In genomic region chr7:138248609-138249008, GRCh38 we compare ENCODE assay signal across 18 cellular contexts.
DNase-seq lines count a peak whose midpoint lies in the region; ATAC-seq and TF ChIP-seq lines count a peak whose summit lies in the region.
"Had no signal": no experiment of that assay in that cellular context is flagged by ENCODE, and none has a peak within 500 bp of the region (broad histone marks: within the 10 kb centered on the region; RNA-seq: fewer than 3 reads in every experiment).

No MANE protein-coding gene starts in this region.

- H3K23ac ChIP-seq in mesenchymal stem cell (ENCODE audit: low read length in 2 of 2) = no peak overlapping the region

- no peak for TF ChIP-seq CTCF in CD14-positive monocyte (IDR thresholded peaks at IDR 0.05)
- no peak for TF ChIP-seq CTCF in chondrocyte (IDR thresholded peaks at IDR 0.05)

- no peaks in the 10 kb centered on the region for H3K36me3 ChIP-seq in mesenchymal stem cell (ENCODE audit: control insufficient read depth in 1 of 2, insufficient read depth in 2 of 2, low read depth in 1 of 2, low read length in 2 of 2)
- H3K36me3 ChIP-seq: BLaER1 had no signal

- peaks cover 6% of the 10 kb centered on the region for H3K4me1 ChIP-seq in mesenchymal stem cell (ENCODE audit: control insufficient read depth, insufficient read depth, low read depth, low read length)
- H3K4me1 ChIP-seq: BLaER1 had no signal

- H3K9me3 Mint-ChIP-seq in CD14-positive monocyte = peaks cover 10 to 22% (median 13%) of the 10 kb centered on the region in 7 donors
- H3K9me3 Mint-ChIP-seq in chondrocyte (ENCODE audit: low read depth) = no peaks in the 10 kb centered on the region

- no peaks in the 10 kb centered on the region for H3K27me3 ChIP-seq in mesenchymal stem cell (ENCODE audit: control insufficient read depth in 1 of 2, insufficient read depth in 1 of 2, low read length in 2 of 2)
- H3K27me3 ChIP-seq: BLaER1 had no signal

- ATAC-seq in GM19324 (IDR thresholded peaks at IDR 0.05; ENCODE audit: low FRiP score, unreplicated experiment) = no peak

- H3K4me2 ChIP-seq in mesenchymal stem cell (ENCODE audit: low read length, poor library complexity, severe bottlenecking) = no peak overlapping the region
- H3K4me2 ChIP-seq: BLaER1 had no signal

- DNase-seq in CD14-positive monocyte (ENCODE audit: low spot score) (no peak), MV-4-11 (lab: John Stamatoyannopoulos, UW) (peak; percentile 13), chondrocyte (ENCODE audit: low spot score) (no peak), mesenchymal stem cell (no peak), NCI-H1436 (lab: John Stamatoyannopoulos, UW) (no peak), SHP77 treated with DMSO at 0.1 percent for 48 hours (lab: John Stamatoyannopoulos, UW) (no peak), H4 (ENCODE audit: low spot score) (no peak)
- DNase-seq: 8988T; AML-193; Calu3; CD4-positive, CD25-positive, alpha-beta regulatory T cell; DMS 273 treated with DMSO at 0.1 percent for 48 hours; GOT3; HCEC 1CT; HFFc6 had no signal

- H3K4me3 Mint-ChIP-seq in CD14-positive monocyte (no peak overlapping the region), chondrocyte (ENCODE audit: unreplicated experiment) (no peak overlapping the region)
- H3K4me3 Mint-ChIP-seq: CD4-positive, CD25-positive, alpha-beta regulatory T cell; IgD-negative memory B cell had no signal

- H3K4ac ChIP-seq in mesenchymal stem cell (ENCODE audit: low read depth in 1 of 2, low read length in 2 of 2) = no peak overlapping the region

- H3K4me1 Mint-ChIP-seq in CD14-positive monocyte (peaks cover 28% of the 10 kb centered on the region), chondrocyte (ENCODE audit: low read depth) (peaks cover 46% of the 10 kb centered on the region)
- H3K4me1 Mint-ChIP-seq: CD4-positive, CD25-positive, alpha-beta regulatory T cell; IgD-negative memory B cell had no signal

- H3K9ac ChIP-seq in mesenchymal stem cell (ENCODE audit: low read length) = no peak overlapping the region
- H3K9ac ChIP-seq: BLaER1 had no signal

- no peak overlapping the region for H4K91ac ChIP-seq in mesenchymal stem cell (ENCODE audit: low read length)

- H3K36me3 Mint-ChIP-seq in CD14-positive monocyte = peaks cover 0 to 7% of the 10 kb centered on the region in 2 donors
- peaks cover 2% of the 10 kb centered on the region for H3K36me3 Mint-ChIP-seq in chondrocyte (ENCODE audit: low read depth)
- H3K36me3 Mint-ChIP-seq: CD4-positive, CD25-positive, alpha-beta regulatory T cell had no signal

- H2BK120ac ChIP-seq in mesenchymal stem cell (ENCODE audit: low read depth, low read length) = no peak overlapping the region

- no peak overlapping the region for H3K4me3 ChIP-seq in mesenchymal stem cell (ENCODE audit: insufficient read depth in 1 of 2, low read depth in 1 of 2, low read length in 2 of 2)
- H3K4me3 ChIP-seq: BLaER1 had no signal

- peaks cover 10% of the 10 kb centered on the region for H3K9me3 ChIP-seq in mesenchymal stem cell (ENCODE audit: control insufficient read depth, low read length)

- H2BK15ac ChIP-seq in mesenchymal stem cell (ENCODE audit: low read depth, poor library complexity, severe bottlenecking) = no peak overlapping the region

- H3K27ac ChIP-seq in mesenchymal stem cell (ENCODE audit: low read length, poor library complexity, severe bottlenecking) = peak overlapping the region; percentile 81
- H3K27ac ChIP-seq: BLaER1 had no signal

- H2AK5ac ChIP-seq in mesenchymal stem cell (ENCODE audit: low read length, severe bottlenecking) = peak overlapping the region; percentile 83

- intact Hi-C loops in CD14-positive monocyte (cut with micrococcal nuclease) = no loop called here

- no peak overlapping the region for H2BK12ac ChIP-seq in mesenchymal stem cell (ENCODE audit: low read length in 2 of 2)

- peak overlapping the region; percentile 62 for H2BK5ac ChIP-seq in mesenchymal stem cell (ENCODE audit: low read depth, low read length, poor library complexity, severe bottlenecking)

- H3K14ac ChIP-seq in mesenchymal stem cell (ENCODE audit: low read length in 2 of 2) = no peak overlapping the region

- H3K27ac Mint-ChIP-seq in CD14-positive monocyte (peak overlapping the region in 4 of 7 donors; percentile 28 to 81 (median 55)), chondrocyte (ENCODE audit: unreplicated experiment) (peak overlapping the region; percentile 85)
- H3K27ac Mint-ChIP-seq: CD4-positive, CD25-positive, alpha-beta regulatory T cell; IgD-negative memory B cell had no signal

- H3K79me1 ChIP-seq in mesenchymal stem cell (replicated peaks; ENCODE audit: low read length, poor library complexity, severe bottlenecking) = no peaks in the 10 kb centered on the region

- H3K27me3 Mint-ChIP-seq in CD14-positive monocyte (ENCODE audit: low read depth in 3 of 3) (peaks cover 0 to 1% (median 0%) of the 10 kb centered on the region in 3 donors), chondrocyte (ENCODE audit: low read depth) (no peaks in the 10 kb centered on the region)
- H3K27me3 Mint-ChIP-seq: IgD-negative memory B cell had no signal

- H3K18ac ChIP-seq in mesenchymal stem cell (ENCODE audit: low read depth in 1 of 2, low read length in 2 of 2) = no peak overlapping the region

- H4K8ac ChIP-seq in mesenchymal stem cell (ENCODE audit: low read length) = no peak overlapping the region

- no peak overlapping the region for H2AFZ ChIP-seq in mesenchymal stem cell (ENCODE audit: low read depth, low read length)
